Comparison of ENCODE assay signal across 11 cellular contexts in genomic region chr10:101121661-101122045, GRCh38. TPM values are rescaled to one million over a fixed set of nuclear protein-coding genes. Genes with fewer than 3 reads are reported as not detected.
DNase-seq lines count a peak whose midpoint lies in the region; ATAC-seq lines count a peak whose summit lies in the region.
"Had no signal": no experiment of that assay in that cellular context is flagged by ENCODE, and none has a peak within 500 bp of the region (broad histone marks: within the 10 kb centered on the region; RNA-seq: fewer than 3 reads in every experiment).

No MANE protein-coding gene starts in this region.

- intact Hi-C loops in naive thymus-derived CD4-positive, alpha-beta T cell (cut with micrococcal nuclease) = loop anchor here (1.0 to 10.0 kb wide), 4 partner anchors 21 to 467 kb away; partner anchors contain the start of genes PDZD7 (in 1 of the 2) and SFXN3 (in 1 of the 2)

- H3K27ac Mint-ChIP-seq in central memory CD8-positive, alpha-beta T cell (ENCODE audit: low read depth) = no peak overlapping the region
- peak overlapping the region in 3 of 9 donors; percentile 90 to 94 (median 90) for H3K27ac Mint-ChIP-seq in naive thymus-derived CD4-positive, alpha-beta T cell

- CTCF ChIA-PET in naive thymus-derived CD4-positive, alpha-beta T cell (lab: Charles Lee) = interaction anchor here (1.1 to 2.7 kb wide), 2 partner anchors 20 to 52 kb away, joined by 3 to 15 read pairs; no protein-coding TSS in a partner anchor

- peak overlapping the region; percentile 90 for H3K4me3 Mint-ChIP-seq in central memory CD8-positive, alpha-beta T cell
- peak overlapping the region; percentile 88 to 100 (median 96) for H3K4me3 Mint-ChIP-seq in naive thymus-derived CD4-positive, alpha-beta T cell

- peak overlapping the region; percentile 87 for H3K4me3 ChIP-seq in naive thymus-derived CD4-positive, alpha-beta T cell (ENCODE audit: low read length)

- H3K36me3 ChIP-seq in naive thymus-derived CD4-positive, alpha-beta T cell (ENCODE audit: control insufficient read depth in 2 of 3, insufficient read depth in 3 of 3, low read length in 3 of 3) = no peaks in the 10 kb centered on the region

- H3K36me3 Mint-ChIP-seq in central memory CD8-positive, alpha-beta T cell (ENCODE audit: insufficient read depth) = no peaks in the 10 kb centered on the region
- H3K36me3 Mint-ChIP-seq in naive thymus-derived CD4-positive, alpha-beta T cell = no peaks in the 10 kb centered on the region

- H3K27me3 Mint-ChIP-seq in central memory CD8-positive, alpha-beta T cell = peaks cover 80% of the 10 kb centered on the region
- H3K27me3 Mint-ChIP-seq in naive thymus-derived CD4-positive, alpha-beta T cell = peaks cover 42 to 86% (median 49%) of the 10 kb centered on the region in 5 donors

- no peaks in the 10 kb centered on the region for H3K9me3 ChIP-seq in naive thymus-derived CD4-positive, alpha-beta T cell (ENCODE audit: control insufficient read depth in 2 of 3, low read length in 3 of 3)

- H3K27ac ChIP-seq in naive thymus-derived CD4-positive, alpha-beta T cell (ENCODE audit: low read depth, low read length) = no peak overlapping the region

- H3K27me3 ChIP-seq in naive thymus-derived CD4-positive, alpha-beta T cell (ENCODE audit: control insufficient read depth in 2 of 2, insufficient read depth in 2 of 2, low read length in 2 of 2) = peaks cover 0 to 4% of the 10 kb centered on the region in 2 donors

- peak; percentile 9 for ATAC-seq in central memory CD8-positive, alpha-beta T cell (replicated peaks; ENCODE audit: extremely low read depth, poor library complexity, severe bottlenecking)
- peak; percentile 8 for ATAC-seq in naive thymus-derived CD4-positive, alpha-beta T cell
- ATAC-seq in HG03108 (IDR thresholded peaks at IDR 0.05; ENCODE audit: unreplicated experiment) = no peak

- peak; percentile 10 for DNase-seq in stimulated activated CD4-positive, alpha-beta T cell treated with anti-CD3 and anti-CD28 coated beads, Interleukin-15, amount 100 ng/mL, for 24 hours
- DNase-seq in stimulated activated CD4-positive, alpha-beta T cell treated with anti-CD3 and anti-CD28 coated beads, Interleukin-4, amount 100 ng/mL, for 24 hours = no peak
- DNase-seq in central memory CD8-positive, alpha-beta T cell (ENCODE audit: low spot score in 2 of 2) = no peak
- DNase-seq in naive thymus-derived CD4-positive, alpha-beta T cell = no peak
- no peak for DNase-seq in SIG-M5 treated with dmso at 0.1 percent for 504 hours (lab: John Stamatoyannopoulos, UW; ENCODE audit: unreplicated experiment)
- DNase-seq in NCI-H187 (lab: John Stamatoyannopoulos, UW) = no peak
- no peak for DNase-seq in SIG-M5 (lab: John Stamatoyannopoulos, UW)
- DNase-seq: HCEC 1CT had no signal

- POLR2A ChIA-PET in naive thymus-derived CD4-positive, alpha-beta T cell (lab: Charles Lee) = interaction anchor here (0.8 kb wide), 1 partner anchor 28 kb away, joined by 3 read pairs; no protein-coding TSS in a partner anchor

- H3K4me1 ChIP-seq in naive thymus-derived CD4-positive, alpha-beta T cell (ENCODE audit: control insufficient read depth in 2 of 2, insufficient read depth in 2 of 2, low read length in 2 of 2) = peaks cover 6 to 21% of the 10 kb centered on the region in 2 donors

- peaks cover 22% of the 10 kb centered on the region for H3K4me1 Mint-ChIP-seq in central memory CD8-positive, alpha-beta T cell
- peaks cover 21 to 32% (median 30%) of the 10 kb centered on the region in 7 donors for H3K4me1 Mint-ChIP-seq in naive thymus-derived CD4-positive, alpha-beta T cell

- H3K9me3 Mint-ChIP-seq in central memory CD8-positive, alpha-beta T cell = no peaks in the 10 kb centered on the region
- no peaks in the 10 kb centered on the region for H3K9me3 Mint-ChIP-seq in naive thymus-derived CD4-positive, alpha-beta T cell

RNA-seq across cellular contexts. Expression of gene TLX1, which starts 9.4 kb away (rescaled TPM):
- not detected for total RNA-seq in naive thymus-derived CD4-positive, alpha-beta T cell
- polyA plus RNA-seq in naive thymus-derived CD4-positive, alpha-beta T cell = not detected
- total RNA-seq: HT1080, mononuclear cell had no signal

RNA-seq across cellular contexts. Expression of gene KAZALD1, which starts 59.9 kb away (rescaled TPM):
- 1 to 10 TPM in 1 of 5 experiments, under 1 TPM in 2, not detected in 2; 0.22 to 1.5 (median 0.29) TPM for total RNA-seq in naive thymus-derived CD4-positive, alpha-beta T cell
- not detected for polyA plus RNA-seq in naive thymus-derived CD4-positive, alpha-beta T cell
